ENCODE assay signal across 25 cellular contexts in the genomic region with DNA sequence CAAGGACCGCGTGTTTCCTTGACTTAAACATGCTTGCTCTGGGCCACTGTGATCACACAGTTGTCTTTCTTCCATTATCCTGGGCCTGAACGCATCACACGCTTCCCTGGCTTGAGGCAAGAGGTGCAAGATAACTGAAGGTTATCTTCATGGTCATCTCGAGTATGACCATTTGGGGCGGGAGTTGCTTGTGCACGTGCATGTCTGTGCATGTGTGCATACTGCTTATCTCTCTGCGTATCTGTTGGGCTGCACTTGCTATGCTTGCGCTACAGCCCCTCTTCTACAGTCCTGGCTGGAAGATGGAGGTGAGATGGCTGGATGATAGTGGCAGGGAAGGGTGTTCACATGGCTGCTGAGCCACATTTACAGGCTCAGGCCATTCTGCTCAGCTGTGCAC.
"Had no signal": no experiment of that assay in that cellular context is flagged by ENCODE, and none has a peak within 500 bp of the region (broad histone marks: within the 10 kb centered on the region; RNA-seq: fewer than 3 reads in every experiment).

No MANE protein-coding gene starts in this region.

- H3K4me2 ChIP-seq: hepatocyte had no signal

- FAIRE-seq: colon, endothelial cell of umbilical vein, frontal cortex, kidney had no signal

- H3K4me1 ChIP-seq: esophagus muscularis mucosa, foreskin keratinocyte, gastroesophageal sphincter, lower lobe of right lung had no signal

- H3K4me3 Mint-ChIP-seq: immature natural killer cell, mesothelial cell of epicardium had no signal

- H3K9me3 ChIP-seq: esophagus muscularis mucosa, gastroesophageal sphincter, heart left ventricle, lower lobe of right lung, mucosa of descending colon had no signal

- H3K4me3 ChIP-seq: coronary artery, dorsolateral prefrontal cortex, esophagus muscularis mucosa, gastroesophageal sphincter, heart left ventricle, hepatocyte, lower lobe of right lung, mucosa of descending colon had no signal

- H3K27ac ChIP-seq: coronary artery, dorsolateral prefrontal cortex, esophagus muscularis mucosa, foreskin keratinocyte, gastroesophageal sphincter, heart left ventricle, hepatocyte, lower lobe of right lung had no signal

- H2AFZ ChIP-seq: hepatocyte had no signal

- ATAC-seq: foreskin keratinocyte, gastroesophageal sphincter, heart left ventricle, left lobe of liver, left ventricle myocardium superior, lower lobe of right lung, mucosa of descending colon had no signal

- H3K9me3 Mint-ChIP-seq: immature natural killer cell had no signal

- H3K79me2 ChIP-seq: hepatocyte had no signal

- H3K36me3 Mint-ChIP-seq: immature natural killer cell, mesothelial cell of epicardium had no signal

- H3K36me3 ChIP-seq: esophagus muscularis mucosa, gastroesophageal sphincter, heart left ventricle, lower lobe of right lung had no signal

- DNase-seq: dermis blood vessel endothelial cell; dorsolateral prefrontal cortex; effector CD4-positive, alpha-beta T cell; effector memory CD4-positive, alpha-beta T cell; foreskin keratinocyte; heart left ventricle; hypothalamus; immature natural killer cell; islet precursor cell; kidney; kidney glomerular epithelial cell; left colon; left ventricle myocardium superior; lower lobe of right lung; mesenchymal stem cell; mucosa of descending colon had no signal

- H3K27ac Mint-ChIP-seq: mesothelial cell of epicardium had no signal

- H3K4me1 Mint-ChIP-seq: immature natural killer cell, mesothelial cell of epicardium had no signal

- H3K27me3 ChIP-seq: dorsolateral prefrontal cortex, esophagus muscularis mucosa, gastroesophageal sphincter, heart left ventricle, hepatocyte had no signal
